ENCODE assay signal across 7 cellular contexts in genomic region chr6:42142118-42142835, GRCh38. TPM values are rescaled to one million over a fixed set of nuclear protein-coding genes. Genes with fewer than 3 reads are reported as not detected.
DNase-seq lines count a peak whose midpoint lies in the region; ATAC-seq and TF ChIP-seq lines count a peak whose summit lies in the region.

C6orf132 (minus strand) TSS chr6:42142620; CDS start chr6:42142444, 176 bp downstream.

- CTCF ChIA-PET in HCT116 (lab: Charles Lee), result interaction anchor here (0.8 kb wide), 1 partner anchor 406 kb away, joined by 6 read pairs; no protein-coding TSS in a partner anchor
- CTCF ChIA-PET in activated CD8-positive, alpha-beta memory T cell treated with anti-CD3 and anti-CD28 coated beads, Interleukin-2, amount 10 ng/mL, durations not matched to agents 7 days and 5 days (lab: Charles Lee), result no interaction called here

- no peak for TF ChIP-seq POLR2A in HCT116 (IDR thresholded peaks at IDR 0.05; ENCODE audit: borderline replicate concordance, extremely low read depth, insufficient read depth, insufficient read length)

- RAD21 ChIA-PET in HCT116 (lab: Charles Lee; ENCODE audit: low non-redundant PET in 1 of 2, low total read pairs in 2 of 2, uncharacterized antibody in 2 of 2, unreplicated experiment in 2 of 2), result interaction anchor here in 1 of 2 experiments (0.9 kb wide), 1 partner anchor 24 kb away, joined by 3 read pairs; no protein-coding TSS in a partner anchor

- no peak within 1 kb of the TSS for H3K27ac Mint-ChIP-seq in activated CD8-positive, alpha-beta memory T cell treated with anti-CD3 and anti-CD28 coated beads, Interleukin-2, amount 10 ng/mL, durations not matched to agents 7 days and 5 days

- H3K4me2 ChIP-seq in HCT116 (ENCODE audit: low read length) (peak within 1 kb of the TSS; percentile 100), fibroblast of lung (ENCODE audit: extremely low read depth, insufficient read depth, low read length) (peak within 1 kb of the TSS; percentile 91)

- DNase-seq in HCT116 (ENCODE audit: low read depth, low spot score) (no peak), RKO (ENCODE audit: low spot score) (peak; percentile 56), fibroblast of lung (ENCODE audit: low read depth in 2 of 2) (peak; percentile 20 to 50)
- no peak for DNase-seq in activated CD8-positive, alpha-beta memory T cell treated with anti-CD3 and anti-CD28 coated beads, Interleukin-2, amount 10 ng/mL, durations not matched to agents 7 days and 5 days

- no peaks in the 10 kb centered on the region for H3K27me3 ChIP-seq in HCT116 (ENCODE audit: insufficient read depth, low read length)
- no peaks in the 10 kb centered on the region for H3K27me3 ChIP-seq in fibroblast of lung (ENCODE audit: control insufficient read depth, insufficient read depth, low read length)
- H3K27me3 ChIP-seq in neuron (ENCODE audit: insufficient read depth, low read length), result peaks cover 36% of the 10 kb centered on the region

- H2AFZ ChIP-seq in HCT116 (ENCODE audit: low read depth, low read length, poor library complexity, severe bottlenecking) (peak within 1 kb of the TSS; percentile 66), fibroblast of lung (ENCODE audit: low read length) (peak within 1 kb of the TSS; percentile 68), neuron (ENCODE audit: low read depth, low read length) (peak within 1 kb of the TSS; percentile 83)

- intact Hi-C loops in HCT116 (cut with micrococcal nuclease), result loop anchor here (2.0 to 5.0 kb wide), 2 partner anchors 23 to 40 kb away; no protein-coding TSS in a partner anchor

- peaks cover 3% of the 10 kb centered on the region for H3K4me1 Mint-ChIP-seq in activated CD8-positive, alpha-beta memory T cell treated with anti-CD3 and anti-CD28 coated beads, Interleukin-2, amount 10 ng/mL, durations not matched to agents 7 days and 5 days

- H3K27ac ChIP-seq in HCT116 (ENCODE audit: low read depth, low read length), result peak within 1 kb of the TSS; percentile 77
- peak within 1 kb of the TSS; percentile 88 for H3K27ac ChIP-seq in fibroblast of lung (ENCODE audit: insufficient read depth, low read length)

- H3K9me3 Mint-ChIP-seq in activated CD8-positive, alpha-beta memory T cell treated with anti-CD3 and anti-CD28 coated beads, Interleukin-2, amount 10 ng/mL, durations not matched to agents 7 days and 5 days (ENCODE audit: low read depth), result no peaks in the 10 kb centered on the region

- H3K4me3 Mint-ChIP-seq in activated CD8-positive, alpha-beta memory T cell treated with anti-CD3 and anti-CD28 coated beads, Interleukin-2, amount 10 ng/mL, durations not matched to agents 7 days and 5 days, result no peak within 1 kb of the TSS

- H3K9ac ChIP-seq in HCT116 (ENCODE audit: low read length) (peak within 1 kb of the TSS; percentile 93), fibroblast of lung (ENCODE audit: insufficient read depth, low read length) (peak within 1 kb of the TSS; percentile 73)

- H4K20me1 ChIP-seq in HCT116 (ENCODE audit: insufficient read depth) (no peaks in the 10 kb centered on the region), fibroblast of lung (ENCODE audit: control insufficient read depth, extremely low read depth, insufficient read depth, low read length) (no peaks in the 10 kb centered on the region)

- H3K9me3 ChIP-seq in HCT116 (ENCODE audit: control insufficient read depth in 1 of 2, insufficient read depth in 1 of 2, low read depth in 1 of 2, low read length in 2 of 2), result no peaks in the 10 kb centered on the region
- no peaks in the 10 kb centered on the region for H3K9me3 ChIP-seq in fibroblast of lung (ENCODE audit: control insufficient read depth, insufficient read depth, low read depth, low read length)
- H3K9me3 ChIP-seq in neuron (ENCODE audit: low read length), result no peaks in the 10 kb centered on the region

- BruUV-seq in HCT116 (replicated peaks; lab: Mats Ljungman, UMichigan), result no TSS peak

- no peak for TF ChIP-seq RAD21 in HCT116 (IDR thresholded peaks at IDR 0.05; ENCODE audit: low read depth)

- POLR2A ChIA-PET in HCT116 (lab: Charles Lee), result interaction anchor here (0.9 to 1.1 kb wide), 2 partner anchors 43 to 72 kb away, joined by 4 read pairs; no protein-coding TSS in a partner anchor

- TF ChIP-seq CTCF in HCT116 (IDR thresholded peaks at IDR 0.05 in 2 of 3, conservative IDR thresholded peaks at IDR 0.05 in 1 of 3; ENCODE audit: borderline replicate concordance in 1 of 3, insufficient read depth in 1 of 3, low read depth in 2 of 3, low read length in 2 of 3), result no peak
- TF ChIP-seq CTCF in fibroblast of lung (conservative IDR thresholded peaks at IDR 0.05 in 1 of 2, IDR thresholded peaks at IDR 0.05 in 1 of 2; ENCODE audit: low read depth in 1 of 2, low read length in 2 of 2), result no peak

- ATAC-seq in HCT116, result peak; percentile 77
- no peak for ATAC-seq in HG02798 (IDR thresholded peaks at IDR 0.05; ENCODE audit: poor library complexity, unreplicated experiment)
- ATAC-seq in GM19455 (IDR thresholded peaks at IDR 0.05; ENCODE audit: unreplicated experiment), result no peak
- ATAC-seq in activated CD8-positive, alpha-beta memory T cell treated with anti-CD3 and anti-CD28 coated beads, Interleukin-2, amount 10 ng/mL, durations not matched to agents 7 days and 5 days, result no peak

- H3K4me3 ChIP-seq in HCT116 (replicated peaks in 1 of 2; ENCODE audit: low read depth in 1 of 2, low read length in 2 of 2) (peak within 1 kb of the TSS; percentile 76 to 88), fibroblast of lung (replicated peaks in 1 of 4; ENCODE audit: control extremely low read depth in 1 of 4, insufficient read depth in 1 of 4, low read depth in 3 of 4, low read length in 4 of 4) (peak within 1 kb of the TSS; percentile 45 to 63 (median 54)), neuron (ENCODE audit: low read length) (peak within 1 kb of the TSS; percentile 25)

- H3K4me1 ChIP-seq in HCT116 (ENCODE audit: control insufficient read depth in 1 of 2, insufficient read depth in 2 of 2, low read length in 2 of 2), result peaks cover 52 to 59% of the 10 kb centered on the region in 2 experiments
- H3K4me1 ChIP-seq in fibroblast of lung (ENCODE audit: control insufficient read depth, extremely low read depth, insufficient read depth, low read length), result peaks cover 13% of the 10 kb centered on the region
- H3K4me1 ChIP-seq in neuron (ENCODE audit: insufficient read depth, low read length), result peaks cover 12% of the 10 kb centered on the region

- H3K36me3 ChIP-seq in HCT116 (ENCODE audit: control insufficient read depth in 1 of 2, insufficient read depth in 2 of 2, low read length in 2 of 2), result no peaks in the 10 kb centered on the region; a peak in 1 of 4 replicates
- H3K36me3 ChIP-seq in fibroblast of lung (ENCODE audit: control insufficient read depth, insufficient read depth, low read length), result no peaks in the 10 kb centered on the region
- no peaks in the 10 kb centered on the region for H3K36me3 ChIP-seq in neuron (ENCODE audit: insufficient read depth, low read length)

- no peaks in the 10 kb centered on the region for H3K36me3 Mint-ChIP-seq in activated CD8-positive, alpha-beta memory T cell treated with anti-CD3 and anti-CD28 coated beads, Interleukin-2, amount 10 ng/mL, durations not matched to agents 7 days and 5 days

- H3K79me2 ChIP-seq in HCT116 (ENCODE audit: insufficient read depth, low read length) (peaks cover 46% of the 10 kb centered on the region), fibroblast of lung (ENCODE audit: control insufficient read depth, insufficient read depth, low read length) (no peaks in the 10 kb centered on the region)

- H3K27me3 Mint-ChIP-seq in activated CD8-positive, alpha-beta memory T cell treated with anti-CD3 and anti-CD28 coated beads, Interleukin-2, amount 10 ng/mL, durations not matched to agents 7 days and 5 days, result peaks cover 30% of the 10 kb centered on the region

- no peaks in the 10 kb centered on the region for H3K9me2 ChIP-seq in HCT116 (ENCODE audit: insufficient read depth)

TF ChIP-seq in HCT116, 20 proteins besides CTCF, POLR2A, EP300 and RAD21:
- peak; percentile 87 for TF ChIP-seq POLR2AphosphoS5 (IDR thresholded peaks at IDR 0.05; ENCODE audit: low read depth, low read length)
- peak; percentile 61 for TF ChIP-seq YY1 (IDR thresholded peaks at IDR 0.05; ENCODE audit: extremely low read depth, insufficient replicate concordance, low read depth, low read length)
- TF ChIP-seq TCF7L2 (IDR thresholded peaks at IDR 0.05; ENCODE audit: borderline replicate concordance, extremely low read depth, insufficient read depth, insufficient read length), result peak; percentile 72
- TF ChIP-seq ATF3 (IDR thresholded peaks at IDR 0.05), result no peak

RNA-seq across cellular contexts. Expression of gene C6orf132, which starts in this region (rescaled TPM):
- total RNA-seq in HCT116 (2021; ENCODE audit: unreplicated experiment) (18.9 TPM), fibroblast of lung (1.0 and 1.2 TPM in 2 replicates)
- polyA plus RNA-seq in HCT116 (2012), result 14.6 and 15.1 TPM in 2 replicates
- polyA plus RNA-seq in fibroblast of lung, result 0.87 and 1.1 TPM in 2 replicates
- 4.7 and 8.0 TPM in 2 replicates for polyA plus RNA-seq in fibroblast of lung (2012)
- polyA minus RNA-seq in fibroblast of lung (ENCODE audit: low replicate concordance), result 3.7 and 4.6 TPM in 2 replicates
- total RNA-seq in activated CD8-positive, alpha-beta memory T cell treated with anti-CD3 and anti-CD28 coated beads, Interleukin-2, amount 10 ng/mL, durations not matched to agents 7 days and 5 days, result under 1 TPM; 0.16 to 0.18 TPM

Comparison
In these comparisons a context has a peak if more than half of its experiments do, and no peak if none do; other contexts are left out.
1. DNase-seq: peak in RKO (single experiment) and fibroblast of lung (2 of 2); none in HCT116 (single experiment) and activated CD8-positive, alpha-beta memory T cell treated with anti-CD3 and anti-CD28 coated beads, Interleukin-2, amount 10 ng/mL, durations not matched to agents 7 days and 5 days (single experiment).
2. H3K4me3 ChIP-seq: peak in every context shown above with its lines; median percentile 82 in HCT116; 54 in fibroblast of lung; 25 in neuron.
3. Peak in every context shown above with its lines, with median percentiles within 50 percentile points of each other: H2AFZ ChIP-seq.